Comparison of ENCODE assay signal across 23 cellular contexts in the genomic region with DNA sequence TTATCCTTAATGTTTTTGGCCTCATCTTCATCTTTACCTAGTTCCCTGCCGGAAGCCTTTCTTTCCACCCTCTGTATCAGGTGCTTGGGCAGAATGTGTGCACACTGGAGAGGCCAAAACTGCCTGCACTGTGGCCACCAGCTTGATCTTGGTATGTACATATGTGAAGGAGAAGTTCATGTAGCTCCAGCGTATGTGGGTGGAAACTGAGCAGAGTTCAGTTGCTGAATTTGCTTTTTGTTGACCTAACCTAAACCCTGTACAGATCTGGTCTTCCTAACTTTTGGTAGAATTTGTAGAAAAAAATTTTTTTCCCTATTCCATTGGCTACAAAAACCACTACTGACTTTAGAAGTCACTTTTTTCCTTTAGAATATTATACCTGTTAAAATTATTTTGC.
"Had no signal": no experiment of that assay in that cellular context is flagged by ENCODE, and none has a peak within 500 bp of the region (broad histone marks: within the 10 kb centered on the region; RNA-seq: fewer than 3 reads in every experiment).

No MANE protein-coding gene starts in this region.

- ATAC-seq: effector memory CD8-positive, alpha-beta T cell; foreskin keratinocyte; gastroesophageal sphincter; heart left ventricle; left colon; left lung; left ventricle myocardium superior; lower lobe of right lung; mucosa of descending colon had no signal

- H3K4me3 ChIP-seq: colonic mucosa, esophagus muscularis mucosa, gastroesophageal sphincter, heart left ventricle, hepatocyte, left lung, lower lobe of right lung, mucosa of descending colon had no signal

- H3K27ac ChIP-seq: colonic mucosa, esophagus muscularis mucosa, foreskin keratinocyte, gastroesophageal sphincter, heart left ventricle, hepatocyte, left lung, lower lobe of right lung had no signal

- H3K36me3 ChIP-seq: colonic mucosa, esophagus muscularis mucosa, gastroesophageal sphincter, heart left ventricle, left lung, lower lobe of right lung had no signal

- H3K9me3 ChIP-seq: colonic mucosa, esophagus muscularis mucosa, gastroesophageal sphincter, left lung, lower lobe of right lung, mucosa of descending colon had no signal

- H3K4me1 Mint-ChIP-seq: immature natural killer cell, mesothelial cell of epicardium, naive B cell had no signal

- H3K27me3 Mint-ChIP-seq: dendritic cell treated with granulocyte-macrophage colony-stimulating factor and Interleukin-4, amounts not matched to agents 40 ng/mL and 50 ng/mL, for 4 days had no signal

- H3K4me1 ChIP-seq: colonic mucosa, esophagus muscularis mucosa, foreskin keratinocyte, gastroesophageal sphincter, heart left ventricle, left lung, lower lobe of right lung had no signal

- H3K36me3 Mint-ChIP-seq: immature natural killer cell, mesothelial cell of epicardium, naive B cell had no signal

- H3K27me3 ChIP-seq: colonic mucosa, esophagus muscularis mucosa, gastroesophageal sphincter, heart left ventricle, hepatocyte, left lung had no signal

- H3K27ac Mint-ChIP-seq: dendritic cell treated with granulocyte-macrophage colony-stimulating factor and Interleukin-4, amounts not matched to agents 40 ng/mL and 50 ng/mL, for 4 days; effector memory CD8-positive, alpha-beta T cell; immature natural killer cell; mesothelial cell of epicardium had no signal

- DNase-seq: colonic mucosa; cortex of kidney; effector CD8-positive, alpha-beta T cell; effector memory CD8-positive, alpha-beta T cell; foreskin keratinocyte; heart left ventricle; hypothalamus; immature natural killer cell; islet precursor cell; kidney; kidney glomerular epithelial cell; left colon; left lung; left ventricle myocardium superior; lower lobe of right lung; mesenchymal stem cell; mucosa of descending colon; naive B cell had no signal

- H3K4me3 Mint-ChIP-seq: dendritic cell treated with granulocyte-macrophage colony-stimulating factor and Interleukin-4, amounts not matched to agents 40 ng/mL and 50 ng/mL, for 4 days; effector memory CD8-positive, alpha-beta T cell; immature natural killer cell; mesothelial cell of epicardium had no signal
